ENCODE assay signal across 10 cellular contexts in genomic region chr6:107713214-107713962, GRCh38.
DNase-seq lines count a peak whose midpoint lies in the region; ATAC-seq, FAIRE-seq and TF ChIP-seq lines count a peak whose summit lies in the region.
"Had no signal": no experiment of that assay in that cellular context is flagged by ENCODE, and none has a peak within 500 bp of the region (broad histone marks: within the 10 kb centered on the region; RNA-seq: fewer than 3 reads in every experiment).

No MANE protein-coding gene starts in this region.

- H3K36me3 ChIP-seq in KOPT-K1 (ENCODE audit: insufficient read depth, low read length), result no peaks in the 10 kb centered on the region
- H3K36me3 ChIP-seq: right lobe of liver had no signal

- POLR2A ChIA-PET in AG04449 (lab: Yijun Ruan, JAX), result no interaction called here

- no peak for FAIRE-seq in GM12892 (lab: Jason Lieb, UNC)

- H3K4me1 Mint-ChIP-seq in mesothelial cell of epicardium, result peaks cover 15% of the 10 kb centered on the region

- ATAC-seq in GM18502 (IDR thresholded peaks at IDR 0.05; ENCODE audit: poor library complexity, unreplicated experiment), result no peak

- peak overlapping the region; percentile 20 for H3K4me3 Mint-ChIP-seq in mesothelial cell of epicardium

- TF ChIP-seq CTCF in AG04449 (IDR thresholded peaks at IDR 0.05; ENCODE audit: insufficient read depth, low read length, missing control alignments) (no peak), mesothelial cell of epicardium (IDR thresholded peaks at IDR 0.05; ENCODE audit: unreplicated experiment) (no peak)

- DNase-seq in AG04449 (ENCODE audit: low read depth, low spot score) (no peak), mesothelial cell of epicardium (ENCODE audit: low spot score in 2 of 2, unreplicated experiment in 2 of 2) (no peak), OCI-M2 (lab: John Stamatoyannopoulos, UW; ENCODE audit: unreplicated experiment) (no peak), GM12892 (ENCODE audit: insufficient read length) (no peak)
- DNase-seq in activated naive CD4-positive, alpha-beta T cell treated with anti-CD3 and anti-CD28 coated beads, Interleukin-2, amount 50 U/mL, for 16 hours, result peak; percentile 58
- no peak for DNase-seq in activated CD4-positive, CD25-positive, alpha-beta regulatory T cell treated with anti-CD3 and anti-CD28 coated beads, Interleukin-2, amount 50 U/mL, for 72 hours
- DNase-seq: KG1, right lobe of liver had no signal

- CTCF ChIA-PET in AG04449 (lab: Yijun Ruan, JAX), result interaction anchor here (1.1 to 3.2 kb wide), 6 partner anchors 10 to 135 kb away, joined by 3 to 34 read pairs (median 4); no protein-coding TSS in a partner anchor

- TF ChIP-seq POLR2A in GM12892 (IDR thresholded peaks at IDR 0.05; ENCODE audit: low read depth, low read length), result no peak

- peak overlapping the region; percentile 40 for H3K4me3 ChIP-seq in AG04449 (ENCODE audit: low read depth, low read length)
- H3K4me3 ChIP-seq: right lobe of liver had no signal

- H3K9me3 ChIP-seq in KOPT-K1 (ENCODE audit: insufficient read depth, low read length, poor library complexity, severe bottlenecking), result no peaks in the 10 kb centered on the region
- H3K9me3 ChIP-seq: right lobe of liver had no signal

- no peaks in the 10 kb centered on the region for H3K36me3 Mint-ChIP-seq in mesothelial cell of epicardium

- peak overlapping the region; percentile 4 for H3K27ac ChIP-seq in KOPT-K1 (ENCODE audit: low read depth, low read length, poor library complexity, severe bottlenecking)
- H3K27ac ChIP-seq: right lobe of liver had no signal

- H3K27ac Mint-ChIP-seq in mesothelial cell of epicardium, result peak overlapping the region; percentile 51

- H3K27me3 Mint-ChIP-seq in mesothelial cell of epicardium (ENCODE audit: low read depth), result peaks cover 34% of the 10 kb centered on the region

- no peaks in the 10 kb centered on the region for H3K9me3 Mint-ChIP-seq in mesothelial cell of epicardium
